Comparison of ENCODE assay signal across 20 cellular contexts in genomic region chr11:134779179-134779578, GRCh38.
DNase-seq lines count a peak whose midpoint lies in the region; ATAC-seq, FAIRE-seq and TF ChIP-seq lines count a peak whose summit lies in the region.
"Had no signal": no experiment of that assay in that cellular context is flagged by ENCODE, and none has a peak within 500 bp of the region (broad histone marks: within the 10 kb centered on the region; RNA-seq: fewer than 3 reads in every experiment).

No MANE protein-coding gene starts in this region.

- in situ Hi-C loops in HepG2 (cut with HindIII; ENCODE audit: extremely low pct_ligation_motif_present, low pct_unique_long_range_greater_than_20kb): no loop called here

- POLR2A ChIA-PET in HepG2 (lab: Yijun Ruan, JAX): no interaction called here

- CTCF ChIA-PET in HepG2 (lab: Yijun Ruan, JAX; ENCODE audit: low intra/inter-chr PET ratio, low total read pairs): no interaction called here

- no peaks in the 10 kb centered on the region for H4K20me1 ChIP-seq in HepG2 (ENCODE audit: insufficient read depth, low read length)
- H4K20me1 ChIP-seq: BLaER1 treated with 17β-estradiol and CSF1 and Interleukin-3, amounts not matched to agents 10 nM and 100 nM had no signal

- no peak overlapping the region for H3K4me2 ChIP-seq in HepG2 (ENCODE audit: low read depth, low read length)
- H3K4me2 ChIP-seq: A549; BLaER1 treated with 17β-estradiol and CSF1 and Interleukin-3, amounts not matched to agents 10 nM and 100 nM had no signal

- H3K4me3 ChIP-seq in liver (ENCODE audit: low read depth in 1 of 3, low read length in 3 of 3) (no peak overlapping the region), HepG2 (replicated peaks in 1 of 3; ENCODE audit: insufficient read depth in 1 of 3, low read depth in 2 of 3, low read length in 3 of 3) (no peak overlapping the region), fibroblast of villous mesenchyme (ENCODE audit: low read depth, low read length) (no peak overlapping the region), right lobe of liver (no peak overlapping the region)
- H3K4me3 ChIP-seq: A549; BLaER1 treated with 17β-estradiol and CSF1 and Interleukin-3, amounts not matched to agents 10 nM and 100 nM had no signal

- H3K36me3 ChIP-seq in liver (ENCODE audit: control insufficient read depth in 4 of 4, insufficient read depth in 3 of 4, low read depth in 1 of 4, low read length in 3 of 4) (no peaks in the 10 kb centered on the region), HepG2 (replicated peaks in 1 of 2; ENCODE audit: control insufficient read depth in 1 of 2, insufficient read depth in 2 of 2, low read length in 2 of 2) (no peaks in the 10 kb centered on the region), right lobe of liver (no peaks in the 10 kb centered on the region)
- H3K36me3 ChIP-seq: BLaER1 treated with 17β-estradiol and CSF1 and Interleukin-3, amounts not matched to agents 10 nM and 100 nM had no signal

- no peak for ATAC-seq in HepG2
- peak; percentile 66 to 96 (median 92) for ATAC-seq in right lobe of liver
- ATAC-seq in GM19035 (IDR thresholded peaks at IDR 0.05; ENCODE audit: unreplicated experiment): no peak
- ATAC-seq: A549; CD8-positive, alpha-beta T cell had no signal

- no TSS peak for BruUV-seq in HepG2 (replicated peaks; lab: Mats Ljungman, UMichigan)

- no peaks in the 10 kb centered on the region for H3K27me3 ChIP-seq in liver (ENCODE audit: control insufficient read depth in 4 of 4, insufficient read depth in 4 of 4, low read length in 3 of 4)
- H3K27me3 ChIP-seq in HepG2 (ENCODE audit: control insufficient read depth in 1 of 2, insufficient read depth in 2 of 2, low read length in 2 of 2): no peaks in the 10 kb centered on the region; a peak in 1 of 5 replicates
- no peaks in the 10 kb centered on the region for H3K27me3 ChIP-seq in right lobe of liver
- H3K27me3 ChIP-seq: BLaER1 treated with 17β-estradiol and CSF1 and Interleukin-3, amounts not matched to agents 10 nM and 100 nM had no signal

- no peaks in the 10 kb centered on the region for H3K9me3 ChIP-seq in liver (ENCODE audit: control insufficient read depth in 4 of 4, low read length in 3 of 4)
- no peaks in the 10 kb centered on the region for H3K9me3 ChIP-seq in HepG2 (ENCODE audit: low read length)
- H3K9me3 ChIP-seq in right lobe of liver: no peaks in the 10 kb centered on the region
- H3K9me3 ChIP-seq: A549; BLaER1 treated with 17β-estradiol and CSF1 and Interleukin-3, amounts not matched to agents 10 nM and 100 nM; Caco-2 had no signal

- no peaks in the 10 kb centered on the region for H3K79me2 ChIP-seq in HepG2 (ENCODE audit: insufficient read depth, low read length)

- TF ChIP-seq POLR2A in HepG2 (IDR thresholded peaks at IDR 0.05; ENCODE audit: insufficient read depth in 1 of 2, low read depth in 2 of 2, low read length in 2 of 2) (no peak), right lobe of liver (IDR thresholded peaks at IDR 0.05) (no peak)

- peak in 1 of 2 donors; percentile 53 for TF ChIP-seq RAD21 in liver (IDR thresholded peaks at IDR 0.05)
- no peak for TF ChIP-seq RAD21 in HepG2 (CRISPR knock-in tag; IDR thresholded peaks at IDR 0.05)

- peaks cover 0 to 10% (median under 1%) of the 10 kb centered on the region in 4 donors for H3K4me1 ChIP-seq in liver (ENCODE audit: control insufficient read depth in 4 of 4, insufficient read depth in 4 of 4, low read length in 3 of 4)
- no peaks in the 10 kb centered on the region for H3K4me1 ChIP-seq in HepG2 (ENCODE audit: insufficient read depth, low read length)
- peaks cover 0 to 9% (median 3%) of the 10 kb centered on the region in 4 donors for H3K4me1 ChIP-seq in right lobe of liver
- H3K4me1 ChIP-seq: A549; BLaER1 treated with 17β-estradiol and CSF1 and Interleukin-3, amounts not matched to agents 10 nM and 100 nM; Caco-2 had no signal

- DNase-seq in HepG2 (ENCODE audit: low spot score): no peak
- DNase-seq in fibroblast of villous mesenchyme (ENCODE audit: low read depth): peak; percentile 23
- peak in 2 of 3 donors; percentile 53 to 64 for DNase-seq in right lobe of liver
- no peak for DNase-seq in cerebellum (ENCODE audit: low spot score)
- DNase-seq: AML-193; Caco-2; Calu3; CD4-positive, alpha-beta T cell; CD8-positive, alpha-beta T cell; DMS79 treated with DMSO at 0.1 percent for 48 hours; GF-D8 had no signal

- H3K27ac ChIP-seq in liver (ENCODE audit: low read depth in 1 of 2, low read length in 2 of 2): no peak overlapping the region
- H3K27ac ChIP-seq in HepG2 (ENCODE audit: extremely low read length, insufficient read depth, low read length): no peak overlapping the region
- no peak overlapping the region for H3K27ac ChIP-seq in right lobe of liver
- H3K27ac ChIP-seq: 22Rv1; A549; BLaER1 treated with 17β-estradiol and CSF1 and Interleukin-3, amounts not matched to agents 10 nM and 100 nM; C4-2B had no signal

- H2AFZ ChIP-seq in HepG2 (ENCODE audit: low read length): no peak overlapping the region

- TF ChIP-seq CTCF in liver (IDR thresholded peaks at IDR 0.05; ENCODE audit: low read depth, low read length, missing input control) (no peak), HepG2 (CRISPR knock-in tag; IDR thresholded peaks at IDR 0.05) (no peak), fibroblast of villous mesenchyme (IDR thresholded peaks at IDR 0.05; ENCODE audit: insufficient read depth, low read depth, low read length) (no peak), right lobe of liver (IDR thresholded peaks at IDR 0.05) (no peak)

- no peak overlapping the region for H3K9ac ChIP-seq in liver (ENCODE audit: low read depth in 1 of 2, low read length in 2 of 2)
- H3K9ac ChIP-seq in HepG2 (ENCODE audit: insufficient read depth, low read depth, low read length): no peak overlapping the region
- H3K9ac ChIP-seq: BLaER1 treated with 17β-estradiol and CSF1 and Interleukin-3, amounts not matched to agents 10 nM and 100 nM had no signal

- WGBS in liver: 30% methylated on average over 4 of the region's 4 CpGs
- 45% methylated on average over 4 of the region's 4 CpGs for WGBS in HepG2 (ENCODE audit: low lambda C conversion rate)
- 18% methylated on average over 4 of the region's 4 CpGs for WGBS in right lobe of liver (ENCODE audit: insufficient coverage, low coverage, low lambda C conversion rate, missing lambda C conversion rate)

- TF ChIP-seq EP300 in HepG2 (IDR thresholded peaks at IDR 0.05; ENCODE audit: low read depth in 2 of 2, low read length in 2 of 2) (no peak), HepG2 (CRISPR knock-in tag; IDR thresholded peaks at IDR 0.05; ENCODE audit: borderline replicate concordance) (no peak)

- intact Hi-C loops in HepG2 (cut with micrococcal nuclease; ENCODE audit: unreplicated experiment): no loop called here
- intact Hi-C loops in right lobe of liver (cut with DNase I): no loop called here

- FAIRE-seq in HepG2 (lab: Jason Lieb, UNC): no peak
- FAIRE-seq: A549, G401.6, GM12891, GM19239 had no signal

TF ChIP-seq in liver, 16 proteins besides CTCF, POLR2A, EP300 and RAD21 (continues in another document):
- TF ChIP-seq RXRA (IDR thresholded peaks at IDR 0.05) (peak in 1 of 2 donors; percentile 85), ZBTB33 (IDR thresholded peaks at IDR 0.05) (peak; percentile 15), FOXA1 (IDR thresholded peaks at IDR 0.05) (no peak)

TF ChIP-seq in HepG2, 621 proteins besides CTCF, POLR2A, EP300 and RAD21 (continues in another document):
- TF ChIP-seq THAP8 (CRISPR knock-in tag; IDR thresholded peaks at IDR 0.05; ENCODE audit: borderline replicate concordance): no peak
- no peak for TF ChIP-seq HNRNPH1 (optimal IDR thresholded peaks at IDR 0.05; ENCODE audit: low read depth, low read length)
- TF ChIP-seq DZIP1 (CRISPR knock-in tag; IDR thresholded peaks at IDR 0.05): no peak
- TF ChIP-seq NFYC (CRISPR knock-in tag; IDR thresholded peaks at IDR 0.05): no peak
- TF ChIP-seq ZBTB2 (CRISPR knock-in tag; IDR thresholded peaks at IDR 0.05; ENCODE audit: low read depth): no peak
- TF ChIP-seq FOXK1 (CRISPR knock-in tag; IDR thresholded peaks at IDR 0.05; ENCODE audit: borderline replicate concordance, low read depth): no peak

Comparison
In these comparisons a context has a peak if more than half of its experiments do, and no peak if none do; other contexts are left out.
1. ATAC-seq: peak in right lobe of liver (4 of 4); none in HepG2 (single experiment) and GM19035 (single experiment).
2. DNase-seq: peak in fibroblast of villous mesenchyme (single experiment) and right lobe of liver (2 of 3); none in HepG2 (single experiment) and cerebellum (single experiment).